In the genomic region with DNA sequence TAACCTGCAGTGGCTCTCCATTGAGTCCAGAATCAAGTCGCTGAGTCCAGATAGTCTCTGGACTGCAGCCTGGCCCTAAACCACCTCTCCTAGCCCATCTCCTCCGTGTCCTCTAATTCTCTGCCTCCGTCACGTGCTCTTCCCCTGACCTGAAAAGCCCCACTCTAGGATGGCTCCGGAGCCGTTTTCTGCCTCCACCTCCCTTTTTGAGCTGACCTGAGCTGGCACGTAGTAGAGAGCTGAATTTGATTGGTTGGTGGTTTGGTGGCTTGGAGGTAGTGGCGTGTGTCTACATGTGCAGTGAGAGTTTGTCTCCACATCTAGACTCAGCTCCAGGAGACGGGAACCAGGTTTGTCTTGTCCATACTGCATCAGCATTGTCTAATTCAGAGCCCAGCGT, we compare ENCODE assay signal across 1 cellular context.
TF ChIP-seq lines count a peak whose summit lies in the region.

No MANE protein-coding gene starts in this region.

TF ChIP-seq in GM23338, 12 proteins besides CTCF, POLR2A, EP300 and RAD21 (continued from another document):
- TF ChIP-seq, protein P1, sequence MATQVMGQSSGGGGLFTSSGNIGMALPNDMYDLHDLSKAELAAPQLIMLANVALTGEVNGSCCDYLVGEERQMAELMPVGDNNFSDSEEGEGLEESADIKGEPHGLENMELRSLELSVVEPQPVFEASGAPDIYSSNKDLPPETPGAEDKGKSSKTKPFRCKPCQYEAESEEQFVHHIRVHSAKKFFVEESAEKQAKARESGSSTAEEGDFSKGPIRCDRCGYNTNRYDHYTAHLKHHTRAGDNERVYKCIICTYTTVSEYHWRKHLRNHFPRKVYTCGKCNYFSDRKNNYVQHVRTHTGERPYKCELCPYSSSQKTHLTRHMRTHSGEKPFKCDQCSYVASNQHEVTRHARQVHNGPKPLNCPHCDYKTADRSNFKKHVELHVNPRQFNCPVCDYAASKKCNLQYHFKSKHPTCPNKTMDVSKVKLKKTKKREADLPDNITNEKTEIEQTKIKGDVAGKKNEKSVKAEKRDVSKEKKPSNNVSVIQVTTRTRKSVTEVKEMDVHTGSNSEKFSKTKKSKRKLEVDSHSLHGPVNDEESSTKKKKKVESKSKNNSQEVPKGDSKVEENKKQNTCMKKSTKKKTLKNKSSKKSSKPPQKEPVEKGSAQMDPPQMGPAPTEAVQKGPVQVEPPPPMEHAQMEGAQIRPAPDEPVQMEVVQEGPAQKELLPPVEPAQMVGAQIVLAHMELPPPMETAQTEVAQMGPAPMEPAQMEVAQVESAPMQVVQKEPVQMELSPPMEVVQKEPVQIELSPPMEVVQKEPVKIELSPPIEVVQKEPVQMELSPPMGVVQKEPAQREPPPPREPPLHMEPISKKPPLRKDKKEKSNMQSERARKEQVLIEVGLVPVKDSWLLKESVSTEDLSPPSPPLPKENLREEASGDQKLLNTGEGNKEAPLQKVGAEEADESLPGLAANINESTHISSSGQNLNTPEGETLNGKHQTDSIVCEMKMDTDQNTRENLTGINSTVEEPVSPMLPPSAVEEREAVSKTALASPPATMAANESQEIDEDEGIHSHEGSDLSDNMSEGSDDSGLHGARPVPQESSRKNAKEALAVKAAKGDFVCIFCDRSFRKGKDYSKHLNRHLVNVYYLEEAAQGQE (IDR thresholded peaks at IDR 0.05; ENCODE audit: unreplicated experiment), result no peak
- TF ChIP-seq ZNF114 (CRISPR knock-in tag; IDR thresholded peaks at IDR 0.05), result no peak
